In the genomic region with DNA sequence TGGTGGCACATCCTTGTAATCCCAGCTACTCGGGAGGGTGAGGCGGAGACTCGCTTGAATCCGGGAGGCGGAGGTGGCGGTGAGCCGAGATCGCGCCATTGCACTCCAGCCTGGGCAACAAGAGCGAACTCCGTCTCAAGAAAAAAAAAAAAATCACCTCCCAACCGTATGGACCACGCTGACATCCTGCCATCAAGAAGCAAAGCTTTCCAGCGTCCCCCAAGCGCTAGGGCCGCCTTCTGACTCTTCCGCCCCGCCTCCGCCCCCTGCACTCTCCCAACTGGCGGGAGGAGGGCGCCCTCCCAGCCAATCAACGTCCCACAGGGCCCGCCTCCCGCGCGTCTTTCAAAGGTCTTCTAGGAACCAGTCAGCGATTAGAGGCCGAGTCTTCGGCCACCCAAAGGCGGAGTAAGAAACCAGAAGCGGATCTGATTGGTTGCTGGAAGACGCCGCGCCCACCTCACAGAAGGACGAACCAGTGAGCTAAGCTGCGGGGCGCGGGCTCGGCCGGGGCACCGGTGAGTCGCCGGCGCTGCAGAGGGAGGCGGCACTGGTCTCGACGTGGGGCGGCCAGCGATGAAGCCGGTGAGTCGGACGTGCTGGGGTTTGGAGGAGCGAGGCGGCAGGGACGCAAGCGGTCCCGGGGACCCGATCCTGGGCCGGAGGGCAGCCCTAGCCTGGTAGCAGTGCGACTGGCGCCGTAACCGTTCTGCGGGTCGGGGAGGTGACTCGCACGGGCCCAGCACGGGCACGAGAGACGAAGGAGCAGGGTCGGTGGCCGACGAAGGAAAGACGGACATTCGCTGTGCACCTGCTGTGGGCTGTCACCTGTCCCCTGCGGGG, we compare ENCODE assay signal across 1 cellular context.
TF ChIP-seq lines count a peak whose summit lies in the region.

CDKN3 (plus strand) TSS at position 515 of the 843 bp plus-strand sequence; CDS start at position 577, 62 bp downstream.

TF ChIP-seq in WTC11, 78 proteins besides CTCF, POLR2A, EP300 and RAD21 (continued from another document):
- TF ChIP-seq E2F1 (CRISPR knock-in tag; IDR thresholded peaks at IDR 0.05) (no peak), TCF7 (CRISPR knock-in tag; IDR thresholded peaks at IDR 0.05; ENCODE audit: low read depth) (no peak; the same call in 1 of the 2 replicates), ATF3 (CRISPR knock-in tag; conservative IDR thresholded peaks at IDR 0.05) (0 out of 2 replicates have a peak, but pooled peaks have one; percentile 43)
TF ChIP-seq in WTC11: peak in this region for 33.
